In the genomic region with DNA sequence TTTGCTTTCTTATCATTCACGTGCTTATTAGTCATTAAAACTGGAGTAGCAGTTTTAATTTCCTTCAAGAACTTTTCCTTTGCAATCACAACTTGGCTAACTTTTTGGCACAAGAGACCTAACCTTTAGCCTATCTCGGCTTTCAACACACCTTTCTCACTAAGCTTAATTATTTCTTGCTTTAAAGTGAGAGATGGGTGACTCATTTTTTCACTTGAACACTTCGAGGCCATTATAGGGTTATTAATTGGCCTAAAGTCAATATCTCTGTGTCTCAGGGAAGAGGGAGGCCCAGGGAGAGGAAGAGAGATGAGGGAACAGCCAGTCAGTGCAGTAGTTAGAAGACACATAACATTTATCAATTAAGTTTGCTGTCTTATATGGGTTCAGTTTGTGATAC, we compare ENCODE assay signal across 17 cellular contexts.
"Had no signal": no experiment of that assay in that cellular context is flagged by ENCODE, and none has a peak within 500 bp of the region (broad histone marks: within the 10 kb centered on the region; RNA-seq: fewer than 3 reads in every experiment).

No MANE protein-coding gene starts in this region.

- H3K27ac ChIP-seq: epithelial cell of prostate, foreskin keratinocyte, neural progenitor cell, ovary, suprapubic skin, thyroid gland had no signal

- H2AFZ ChIP-seq: neural progenitor cell had no signal

- H3K4me2 ChIP-seq: neural progenitor cell, smooth muscle cell had no signal

- DNase-seq: effector memory CD8-positive, alpha-beta T cell; foreskin keratinocyte; head of caudate nucleus; hippocampal formation; midbrain; nucleus accumbens; ovary; right cardiac atrium; stimulated activated CD4-positive, alpha-beta T cell treated with anti-CD3 and anti-CD28 coated beads, Interleukin-2, amount 100 ng/mL, for 48 hours; stimulated activated CD8-positive, alpha-beta memory T cell treated with anti-CD3 and anti-CD28 coated beads, Interleukin-4, amount 100 ng/mL, for 48 hours; stimulated activated naive CD8-positive, alpha-beta T cell treated with anti-CD3 and anti-CD28 coated beads, Interleukin-15, Interleukin-2, amounts not matched to agents 100 U/mL and 50 U/mL, for 24 hours; thyroid gland; upper lobe of left lung had no signal

- H3K4me3 ChIP-seq: neural progenitor cell, ovary, smooth muscle cell, suprapubic skin, thyroid gland, upper lobe of left lung had no signal

- H3K9me3 ChIP-seq: ovary, suprapubic skin, thyroid gland, upper lobe of left lung had no signal

- H3K36me3 ChIP-seq: neural progenitor cell, ovary, suprapubic skin, thyroid gland, upper lobe of left lung had no signal

- H3K27me3 ChIP-seq: foreskin keratinocyte, neural progenitor cell, ovary, suprapubic skin, thyroid gland, upper lobe of left lung had no signal

- H3K4me1 ChIP-seq: foreskin keratinocyte, suprapubic skin, thyroid gland, upper lobe of left lung had no signal
